ENCODE assay signal across 11 cellular contexts in genomic region chr6:2744778-2745177, GRCh38.
"Had no signal": no experiment of that assay in that cellular context is flagged by ENCODE, and none has a peak within 500 bp of the region (broad histone marks: within the 10 kb centered on the region; RNA-seq: fewer than 3 reads in every experiment).

No MANE protein-coding gene starts in this region.

- H3K27me3 ChIP-seq: sigmoid colon had no signal

- ATAC-seq: stimulated activated naive B cell treated with anti-CD40 and anti-IgM and Interleukin-4, amounts not matched to agents 10 μg/mL and 1 μg/mL and 100 μg/mL, for 72 hours had no signal

- H3K27ac Mint-ChIP-seq: activated CD4-positive, alpha-beta memory T cell treated with anti-CD3 and anti-CD28 coated beads for 36 hours; activated naive CD8-positive, alpha-beta T cell treated with anti-CD3 and anti-CD28 coated beads, Interleukin-2, amount 10 ng/mL, durations not matched to agents 7 days and 5 days; endodermal cell; stimulated activated naive B cell treated with anti-CD40 and anti-IgM and Interleukin-4, amounts not matched to agents 10 μg/mL and 1 μg/mL and 100 μg/mL, for 72 hours had no signal

- H3K27ac ChIP-seq: epithelial cell of prostate, sigmoid colon had no signal

- H3K36me3 ChIP-seq: sigmoid colon had no signal

- H3K9me3 Mint-ChIP-seq: activated CD4-positive, alpha-beta memory T cell treated with anti-CD3 and anti-CD28 coated beads for 36 hours; activated naive CD8-positive, alpha-beta T cell treated with anti-CD3 and anti-CD28 coated beads, Interleukin-2, amount 10 ng/mL, durations not matched to agents 7 days and 5 days; endodermal cell; neural crest cell; stimulated activated naive B cell treated with anti-CD40 and anti-IgM and Interleukin-4, amounts not matched to agents 10 μg/mL and 1 μg/mL and 100 μg/mL, for 72 hours had no signal

- H3K9me3 ChIP-seq: sigmoid colon had no signal

- H3K36me3 Mint-ChIP-seq: activated CD4-positive, alpha-beta memory T cell treated with anti-CD3 and anti-CD28 coated beads for 36 hours; activated naive CD8-positive, alpha-beta T cell treated with anti-CD3 and anti-CD28 coated beads, Interleukin-2, amount 10 ng/mL, durations not matched to agents 7 days and 5 days; stimulated activated naive B cell treated with anti-CD40 and anti-IgM and Interleukin-4, amounts not matched to agents 10 μg/mL and 1 μg/mL and 100 μg/mL, for 72 hours had no signal

- H3K4me3 ChIP-seq: sigmoid colon had no signal

- H3K4me3 Mint-ChIP-seq: activated CD4-positive, alpha-beta memory T cell treated with anti-CD3 and anti-CD28 coated beads for 36 hours; activated naive CD8-positive, alpha-beta T cell treated with anti-CD3 and anti-CD28 coated beads, Interleukin-2, amount 10 ng/mL, durations not matched to agents 7 days and 5 days; endodermal cell; neural crest cell; stimulated activated naive B cell treated with anti-CD40 and anti-IgM and Interleukin-4, amounts not matched to agents 10 μg/mL and 1 μg/mL and 100 μg/mL, for 72 hours had no signal

- DNase-seq: activated CD4-positive, alpha-beta memory T cell treated with anti-CD3 and anti-CD28 coated beads for 36 hours; activated CD4-positive, alpha-beta T cell treated with anti-CD3 and anti-CD28 coated beads for 4 hours; activated naive CD8-positive, alpha-beta T cell treated with anti-CD3 and anti-CD28 coated beads, Interleukin-2, amount 10 ng/mL, durations not matched to agents 7 days and 5 days; activated T-cell treated with anti-CD3 and anti-CD28 coated beads for 4 hours; central memory CD4-positive, alpha-beta T cell; endodermal cell; mammary epithelial cell; sigmoid colon; stimulated activated naive B cell treated with anti-CD40 and anti-IgM and Interleukin-4, amounts not matched to agents 10 μg/mL and 1 μg/mL and 100 μg/mL, for 72 hours had no signal
